In the genomic region with DNA sequence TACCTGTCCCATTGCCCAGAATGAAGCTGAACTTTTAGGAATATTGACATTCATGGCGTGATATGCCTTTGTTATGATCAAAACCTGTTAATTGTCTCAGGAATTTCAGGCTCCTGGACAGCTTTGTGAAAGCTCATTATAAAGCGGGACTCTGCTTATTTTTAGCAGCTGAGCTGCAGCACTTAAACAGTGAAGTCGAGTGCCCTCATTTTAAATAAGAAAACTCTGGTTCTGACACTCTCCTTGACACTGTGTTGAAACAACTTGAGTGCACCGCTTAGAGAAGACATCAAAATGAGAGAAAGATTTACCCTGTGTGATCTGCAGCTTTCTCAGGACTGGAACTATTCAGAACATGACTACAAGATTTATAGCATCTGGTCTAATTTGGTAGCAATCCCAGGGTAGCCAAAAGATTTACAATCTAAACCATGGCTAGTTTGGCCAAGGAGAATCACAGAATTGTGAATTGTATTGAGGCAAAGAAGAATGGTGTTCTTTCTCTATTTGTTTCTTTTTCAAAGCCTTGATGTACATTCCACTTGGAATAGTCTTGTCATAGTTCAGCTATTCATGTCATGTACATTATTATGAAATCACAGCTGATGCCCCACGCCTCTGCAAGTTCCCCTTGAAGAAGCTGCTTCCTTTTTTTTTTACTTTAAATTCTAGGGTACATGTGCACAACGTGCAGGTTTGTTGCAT, we compare ENCODE assay signal across 21 cellular contexts. TPM values are rescaled to one million over a fixed set of nuclear protein-coding genes. Genes with fewer than 3 reads are reported as not detected.
DNase-seq lines count a peak whose midpoint lies in the region; ATAC-seq and TF ChIP-seq lines count a peak whose summit lies in the region.
"Had no signal": no experiment of that assay in that cellular context is flagged by ENCODE, and none has a peak within 500 bp of the region (broad histone marks: within the 10 kb centered on the region; RNA-seq: fewer than 3 reads in every experiment).

No MANE protein-coding gene starts in this region.

- POLR2A ChIA-PET in WTC11 (lab: Charles Lee): interaction anchor here (1.0 kb wide), 1 partner anchor 39 kb away, joined by 4 read pairs; a partner anchor contains a TSS

- H3K4me1 ChIP-seq in colonic mucosa: no peaks in the 10 kb centered on the region
- H3K4me1 ChIP-seq: right lobe of liver had no signal

- no peak for ATAC-seq in WTC11
- no peak for ATAC-seq in HG03159 (IDR thresholded peaks at IDR 0.05; ENCODE audit: unreplicated experiment)
- ATAC-seq in GM19463 (IDR thresholded peaks at IDR 0.05; ENCODE audit: unreplicated experiment): no peak
- ATAC-seq: effector memory CD8-positive, alpha-beta T cell; PC-3; right lobe of liver had no signal

- H3K4me1 Mint-ChIP-seq in WTC11: peaks cover 72% of the 10 kb centered on the region
- H3K4me1 Mint-ChIP-seq: activated B cell treated with CpG ODN at 0.5 μM for 24 hours had no signal

- H3K27ac Mint-ChIP-seq in WTC11: peak overlapping the region; percentile 73; the same call in 1 of the 2 replicates
- H3K27ac Mint-ChIP-seq: activated B cell treated with CpG ODN at 0.5 μM for 24 hours; effector memory CD8-positive, alpha-beta T cell; mesothelial cell of epicardium had no signal

- intact Hi-C loops in colonic mucosa (cut with DNase I): no loop called here

- no peak overlapping the region for H3K9ac ChIP-seq in colonic mucosa (ENCODE audit: low read depth in 2 of 2, low read length in 2 of 2)
- H3K9ac ChIP-seq: BLaER1 treated with 17β-estradiol and CSF1 and Interleukin-3, amounts not matched to agents 10 nM and 100 nM had no signal

- TF ChIP-seq CTCF in WTC11 (IDR thresholded peaks at IDR 0.05) (no peak), foreskin fibroblast (IDR thresholded peaks at IDR 0.05; ENCODE audit: low read depth, low read length) (no peak), colonic mucosa (IDR thresholded peaks at IDR 0.05) (no peak)

- H3K27me3 Mint-ChIP-seq in WTC11 (ENCODE audit: low read depth): no peaks in the 10 kb centered on the region

- no peak overlapping the region for H3K27ac ChIP-seq in colonic mucosa
- H3K27ac ChIP-seq: right lobe of liver had no signal

- H3K9me3 ChIP-seq in colonic mucosa: no peaks in the 10 kb centered on the region
- H3K9me3 ChIP-seq: right lobe of liver had no signal

- CTCF ChIA-PET in WTC11 (lab: Charles Lee): no interaction called here

- H3K27me3 ChIP-seq in colonic mucosa: no peaks in the 10 kb centered on the region
- H3K27me3 ChIP-seq: BLaER1 treated with 17β-estradiol and CSF1 and Interleukin-3, amounts not matched to agents 10 nM and 100 nM; right lobe of liver had no signal

- peaks cover 36% of the 10 kb centered on the region for H3K36me3 Mint-ChIP-seq in WTC11

- peak; percentile 11 for DNase-seq in AG20443 (ENCODE audit: low spot score)
- DNase-seq in HS-5 (ENCODE audit: low read depth): peak; percentile 30
- DNase-seq in WTC11 (ENCODE audit: low spot score): no peak
- DNase-seq in foreskin fibroblast: peak; percentile 36 to 59
- no peak for DNase-seq in colonic mucosa
- no peak for DNase-seq in COR-L47 (lab: John Stamatoyannopoulos, UW)
- DNase-seq: activated B cell treated with CpG ODN at 0.5 μM for 24 hours; activated gamma-delta T cell; aorta; DND-41; effector memory CD8-positive, alpha-beta T cell; NCI-H1436; NCI-H446 treated with DMSO at 0.1 percent for 48 hours; PC-3; right lobe of liver; stimulated activated naive CD4-positive, alpha-beta T cell treated with Interleukin-2 at 50 U/mL for 16 hours; SW 1271 had no signal

- H3K4me3 ChIP-seq in foreskin fibroblast (ENCODE audit: low read depth in 1 of 2, low read length in 2 of 2) (no peak overlapping the region), colonic mucosa (no peak overlapping the region)
- H3K4me3 ChIP-seq: BLaER1 treated with 17β-estradiol and CSF1 and Interleukin-3, amounts not matched to agents 10 nM and 100 nM; right lobe of liver had no signal

- no peak overlapping the region for H3K4me3 Mint-ChIP-seq in WTC11
- H3K4me3 Mint-ChIP-seq: activated B cell treated with CpG ODN at 0.5 μM for 24 hours; effector memory CD8-positive, alpha-beta T cell; mesothelial cell of epicardium had no signal

- H3K36me3 ChIP-seq in colonic mucosa: no peaks in the 10 kb centered on the region
- H3K36me3 ChIP-seq: right lobe of liver had no signal

- H3K9me3 Mint-ChIP-seq in WTC11: peaks cover 18% of the 10 kb centered on the region

TF ChIP-seq in WTC11, 78 proteins besides CTCF, POLR2A, EP300 and RAD21:
- TF ChIP-seq ZNF396 (CRISPR knock-in tag; IDR thresholded peaks at IDR 0.05; ENCODE audit: borderline replicate concordance) (no peak), GABPB1 (CRISPR knock-in tag; IDR thresholded peaks at IDR 0.05) (no peak), SOX15 (CRISPR knock-in tag; IDR thresholded peaks at IDR 0.05) (no peak), ZNF138 (CRISPR knock-in tag; conservative IDR thresholded peaks at IDR 0.05) (no peak), TEAD4 (CRISPR knock-in tag; IDR thresholded peaks at IDR 0.05) (no peak), ZNF232 (CRISPR knock-in tag; IDR thresholded peaks at IDR 0.05) (no peak), FOXP1 (CRISPR knock-in tag; IDR thresholded peaks at IDR 0.05; ENCODE audit: borderline replicate concordance) (no peak), NFATC4 (CRISPR knock-in tag; IDR thresholded peaks at IDR 0.05) (no peak), FOXK1 (CRISPR knock-in tag; IDR thresholded peaks at IDR 0.05) (no peak), SMAD3 (CRISPR knock-in tag; IDR thresholded peaks at IDR 0.05; ENCODE audit: borderline replicate concordance) (no peak), ZBTB21 (CRISPR knock-in tag; IDR thresholded peaks at IDR 0.05; ENCODE audit: borderline replicate concordance) (no peak), CREM (CRISPR knock-in tag; IDR thresholded peaks at IDR 0.05) (no peak), NR3C1 (CRISPR knock-in tag; conservative IDR thresholded peaks at IDR 0.05; ENCODE audit: low read depth) (no peak), JAZF1 (CRISPR knock-in tag; IDR thresholded peaks at IDR 0.05) (no peak), ZNF423 (CRISPR knock-in tag; IDR thresholded peaks at IDR 0.05) (no peak)
- TF ChIP-seq, protein P1, sequence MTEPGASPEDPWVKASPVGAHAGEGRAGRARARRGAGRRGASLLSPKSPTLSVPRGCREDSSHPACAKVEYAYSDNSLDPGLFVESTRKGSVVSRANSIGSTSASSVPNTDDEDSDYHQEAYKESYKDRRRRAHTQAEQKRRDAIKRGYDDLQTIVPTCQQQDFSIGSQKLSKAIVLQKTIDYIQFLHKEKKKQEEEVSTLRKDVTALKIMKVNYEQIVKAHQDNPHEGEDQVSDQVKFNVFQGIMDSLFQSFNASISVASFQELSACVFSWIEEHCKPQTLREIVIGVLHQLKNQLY (CRISPR knock-in tag; IDR thresholded peaks at IDR 0.05): no peak
- TF ChIP-seq, protein P2, sequence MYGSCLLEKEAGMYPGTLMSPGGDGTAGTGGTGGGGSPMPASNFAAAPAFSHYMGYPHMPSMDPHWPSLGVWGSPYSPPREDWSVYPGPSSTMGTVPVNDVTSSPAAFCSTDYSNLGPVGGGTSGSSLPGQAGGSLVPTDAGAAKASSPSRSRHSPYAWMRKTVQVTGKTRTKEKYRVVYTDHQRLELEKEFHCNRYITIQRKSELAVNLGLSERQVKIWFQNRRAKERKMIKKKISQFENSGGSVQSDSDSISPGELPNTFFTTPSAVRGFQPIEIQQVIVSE (CRISPR knock-in tag; IDR thresholded peaks at IDR 0.05; ENCODE audit: borderline replicate concordance): no peak
- TF ChIP-seq, protein P3, sequence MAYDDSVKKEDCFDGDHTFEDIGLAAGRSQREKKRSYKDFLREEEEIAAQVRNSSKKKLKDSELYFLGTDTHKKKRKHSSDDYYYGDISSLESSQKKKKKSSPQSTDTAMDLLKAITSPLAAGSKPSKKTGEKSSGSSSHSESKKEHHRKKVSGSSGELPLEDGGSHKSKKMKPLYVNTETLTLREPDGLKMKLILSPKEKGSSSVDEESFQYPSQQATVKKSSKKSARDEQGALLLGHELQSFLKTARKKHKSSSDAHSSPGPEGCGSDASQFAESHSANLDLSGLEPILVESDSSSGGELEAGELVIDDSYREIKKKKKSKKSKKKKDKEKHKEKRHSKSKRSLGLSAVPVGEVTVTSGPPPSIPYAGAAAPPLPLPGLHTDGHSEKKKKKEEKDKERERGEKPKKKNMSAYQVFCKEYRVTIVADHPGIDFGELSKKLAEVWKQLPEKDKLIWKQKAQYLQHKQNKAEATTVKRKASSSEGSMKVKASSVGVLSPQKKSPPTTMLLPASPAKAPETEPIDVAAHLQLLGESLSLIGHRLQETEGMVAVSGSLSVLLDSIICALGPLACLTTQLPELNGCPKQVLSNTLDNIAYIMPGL (CRISPR knock-in tag; IDR thresholded peaks at IDR 0.05): no peak
- TF ChIP-seq, protein P4, sequence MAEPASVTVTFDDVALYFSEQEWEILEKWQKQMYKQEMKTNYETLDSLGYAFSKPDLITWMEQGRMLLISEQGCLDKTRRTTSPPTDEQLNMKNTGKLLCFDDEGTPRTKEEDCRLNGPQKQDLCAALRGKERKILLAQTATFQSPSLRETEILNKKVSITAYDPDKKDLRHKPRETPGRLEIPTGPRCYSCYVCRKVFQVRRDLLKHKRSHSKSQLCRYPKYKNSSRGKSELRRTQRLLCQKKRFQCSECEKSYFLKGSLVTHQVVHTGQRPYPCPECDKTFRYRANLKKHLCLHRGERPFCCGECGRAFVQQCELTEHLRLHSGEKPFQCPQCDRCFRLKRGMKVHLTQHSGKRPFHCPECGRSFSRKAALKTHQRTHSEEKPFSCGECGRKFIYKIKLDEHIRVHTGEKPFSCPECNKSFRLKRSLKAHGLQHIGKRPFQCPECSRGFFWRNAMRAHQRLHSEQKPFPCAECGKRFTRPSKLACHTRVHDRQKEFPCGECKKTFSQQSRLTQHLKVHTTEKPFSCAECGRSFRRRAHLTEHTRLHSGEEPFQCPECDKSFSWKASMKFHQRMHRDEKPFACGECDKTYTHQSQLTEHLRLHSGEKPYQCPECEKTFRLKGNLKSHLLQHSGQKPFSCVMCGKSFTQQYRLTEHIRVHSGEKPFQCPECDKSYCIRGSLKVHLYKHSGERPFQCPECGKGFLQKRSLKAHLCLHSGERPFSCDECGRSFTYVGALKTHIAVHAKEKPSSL (CRISPR knock-in tag; conservative IDR thresholded peaks at IDR 0.05): no peak
- TF ChIP-seq, protein P5, sequence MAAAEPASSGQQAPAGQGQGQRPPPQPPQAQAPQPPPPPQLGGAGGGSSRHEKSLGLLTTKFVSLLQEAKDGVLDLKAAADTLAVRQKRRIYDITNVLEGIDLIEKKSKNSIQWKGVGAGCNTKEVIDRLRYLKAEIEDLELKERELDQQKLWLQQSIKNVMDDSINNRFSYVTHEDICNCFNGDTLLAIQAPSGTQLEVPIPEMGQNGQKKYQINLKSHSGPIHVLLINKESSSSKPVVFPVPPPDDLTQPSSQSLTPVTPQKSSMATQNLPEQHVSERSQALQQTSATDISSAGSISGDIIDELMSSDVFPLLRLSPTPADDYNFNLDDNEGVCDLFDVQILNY (CRISPR knock-in tag; IDR thresholded peaks at IDR 0.05): no peak
TF ChIP-seq in WTC11: peak in this region for 0.

RNA-seq across cellular contexts. Expression of a gene that starts 38.7 kb away (rescaled TPM):
- total RNA-seq in WTC11 (2021) (51.4 to 53.0 TPM (median 52.1 TPM) in 3 replicates), colonic mucosa (under 1 TPM; 0.05 to 0.17 TPM)
- total RNA-seq: activated B cell treated with CpG ODN at 0.5 μM for 24 hours had no signal

Comparison
In these comparisons a context has a peak if more than half of its experiments do, and no peak if none do; other contexts are left out.
1. DNase-seq: peak in AG20443 (single experiment), HS-5 (single experiment) and foreskin fibroblast (2 of 2); none in WTC11 (single experiment), colonic mucosa (single experiment) and COR-L47 (single experiment).
2. RNA of a gene that starts 38.7 kb away (total RNA-seq): 51.4 to 53.0 TPM in WTC11; 0.05 to 0.17 TPM in colonic mucosa; every median in the first group is over 10 times any median in the second.